ENCODE assay signal across 1 cellular context in genomic region chr15:67618312-67618711, GRCh38.
TF ChIP-seq lines count a peak whose summit lies in the region.

No MANE protein-coding gene starts in this region.

TF ChIP-seq in GM12878, 131 proteins besides CTCF, POLR2A, EP300 and RAD21 (continued from another document):
- TF ChIP-seq SMAD5 (IDR thresholded peaks at IDR 0.05; ENCODE audit: low read depth) = no peak
